ENCODE assay signal across 10 cellular contexts in the genomic region with DNA sequence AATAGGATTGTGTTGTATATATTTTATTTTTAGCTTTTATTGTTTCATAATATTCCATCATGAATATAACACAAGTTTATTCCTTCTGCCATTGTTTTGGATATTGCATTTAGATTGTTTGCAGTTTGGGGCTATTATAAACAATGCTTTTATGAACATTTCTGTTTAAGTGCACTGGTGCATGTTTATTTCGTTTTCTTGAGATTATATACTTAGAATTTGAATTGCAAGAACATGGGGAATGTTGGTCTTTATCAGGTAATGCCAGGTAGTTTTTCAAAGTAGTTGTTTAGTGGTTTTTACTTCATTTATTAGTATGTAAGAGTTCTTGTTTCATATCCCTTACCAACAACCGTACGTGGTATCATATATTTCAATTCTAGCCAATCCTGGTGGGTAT. TPM values are rescaled to one million over a fixed set of nuclear protein-coding genes. Genes with fewer than 3 reads are reported as not detected.
A peak's percentile ranks its signal among the peaks of the same experiment; 100 is the strongest.
DNase-seq lines count a peak whose midpoint lies in the region; ATAC-seq and TF ChIP-seq lines count a peak whose summit lies in the region.
"Had no signal": no experiment of that assay in that cellular context is flagged by ENCODE, and none has a peak within 500 bp of the region (broad histone marks: within the 10 kb centered on the region; RNA-seq: fewer than 3 reads in every experiment).

No MANE protein-coding gene starts in this region.

- DNase-seq in CD4-positive, alpha-beta memory T cell, result no peak
- DNase-seq in nephron progenitor cell (no peak), NCI-H2107 treated with DMSO at 0.1 percent for 48 hours (lab: John Stamatoyannopoulos, UW; ENCODE audit: unreplicated experiment) (no peak)
- no peak for DNase-seq in stimulated activated CD4-positive, alpha-beta T cell treated with anti-CD3 and anti-CD28 coated beads, Interleukin-4, amount 100 ng/mL, for 4 hours
- DNase-seq: left lung, NCI-H1417 treated with DMSO at 0.1 percent for 48 hours had no signal

- H3K27me3 Mint-ChIP-seq in CD4-positive, alpha-beta memory T cell, result no peaks in the 10 kb centered on the region
- H3K27me3 Mint-ChIP-seq in brain (peaks cover 2% of the 10 kb centered on the region), nephron progenitor cell (ENCODE audit: low read depth, poor library complexity) (no peaks in the 10 kb centered on the region)

- H3K9me3 ChIP-seq in CD4-positive, alpha-beta memory T cell (ENCODE audit: control insufficient read depth in 1 of 2, low read length in 2 of 2), result no peaks in the 10 kb centered on the region
- no peaks in the 10 kb centered on the region for H3K9me3 ChIP-seq in HUES48 (ENCODE audit: control insufficient read depth, insufficient read depth, low read length)
- H3K9me3 ChIP-seq: left lung had no signal

- H3K9ac ChIP-seq in HUES48 (ENCODE audit: low read depth, low read length), result no peak overlapping the region

- ATAC-seq in GM21390 (IDR thresholded peaks at IDR 0.05; ENCODE audit: unreplicated experiment), result no peak
- ATAC-seq in GM21717 (IDR thresholded peaks at IDR 0.05; ENCODE audit: unreplicated experiment), result no peak
- ATAC-seq: left lung had no signal

- peak overlapping the region in 7 of 8 donors; percentile 66 to 79 (median 76) for H3K4me3 Mint-ChIP-seq in CD4-positive, alpha-beta memory T cell
- H3K4me3 Mint-ChIP-seq in brain (peak overlapping the region; percentile 76 to 96 (median 90)), nephron progenitor cell (peak overlapping the region; percentile 97)

- POLR2A ChIA-PET in CD4-positive, alpha-beta memory T cell (lab: Charles Lee; ENCODE audit: partially characterized antibody), result no interaction called here

- H3K4me1 ChIP-seq in CD4-positive, alpha-beta memory T cell (ENCODE audit: insufficient read depth, low read length), result peaks cover 87% of the 10 kb centered on the region
- H3K4me1 ChIP-seq in HUES48 (ENCODE audit: control insufficient read depth, insufficient read depth, low read length), result peaks cover 35% of the 10 kb centered on the region

- H3K36me3 ChIP-seq in CD4-positive, alpha-beta memory T cell (ENCODE audit: insufficient read depth, low read length), result no peaks in the 10 kb centered on the region
- H3K36me3 ChIP-seq in HUES48 (ENCODE audit: control insufficient read depth, insufficient read depth, low read length), result peaks cover 35% of the 10 kb centered on the region
- H3K36me3 ChIP-seq: left lung had no signal

- no peak for TF ChIP-seq CTCF in brain (conservative IDR thresholded peaks at IDR 0.05)
- no peak for TF ChIP-seq CTCF in nephron progenitor cell (IDR thresholded peaks at IDR 0.05)

- intact Hi-C loops in CD4-positive, alpha-beta memory T cell (cut with micrococcal nuclease), result loop anchor here (10.0 kb wide), 1 partner anchor 248 kb away; the partner anchor contains the start of gene UBA2

- peaks cover 43 to 88% (median 66%) of the 10 kb centered on the region in 4 donors for H3K4me1 Mint-ChIP-seq in CD4-positive, alpha-beta memory T cell
- H3K4me1 Mint-ChIP-seq in brain (peaks cover 84% of the 10 kb centered on the region), nephron progenitor cell (peaks cover 78% of the 10 kb centered on the region)

- peak overlapping the region in 6 of 7 donors; percentile 1 to 95 (median 76) for H3K27ac Mint-ChIP-seq in CD4-positive, alpha-beta memory T cell
- H3K27ac Mint-ChIP-seq in brain, result peak overlapping the region in 3 of 5 experiments; percentile 33 to 70 (median 36)
- no peak overlapping the region for H3K27ac Mint-ChIP-seq in nephron progenitor cell

- no peaks in the 10 kb centered on the region for H3K9me3 Mint-ChIP-seq in CD4-positive, alpha-beta memory T cell
- no peaks in the 10 kb centered on the region for H3K9me3 Mint-ChIP-seq in brain
- H3K9me3 Mint-ChIP-seq in nephron progenitor cell, result no peaks in the 10 kb centered on the region

- H3K4me3 ChIP-seq in CD4-positive, alpha-beta memory T cell (ENCODE audit: low read length in 2 of 2), result no peak overlapping the region
- peak overlapping the region; percentile 21; the same call in 1 of the 2 replicates for H3K4me3 ChIP-seq in HUES48 (ENCODE audit: low read depth, low read length)
- H3K4me3 ChIP-seq: left lung had no signal

- peaks cover 27 to 44% of the 10 kb centered on the region in 2 donors for H3K36me3 Mint-ChIP-seq in CD4-positive, alpha-beta memory T cell
- peaks cover 51% of the 10 kb centered on the region for H3K36me3 Mint-ChIP-seq in brain
- peaks cover 35% of the 10 kb centered on the region for H3K36me3 Mint-ChIP-seq in nephron progenitor cell (ENCODE audit: low read depth)

- CTCF ChIA-PET in CD4-positive, alpha-beta memory T cell (lab: Charles Lee; ENCODE audit: partially characterized antibody), result interaction anchor here (1.2 kb wide), 1 partner anchor 161 kb away, joined by 3 read pairs; no protein-coding TSS in a partner anchor

- no peak overlapping the region for H3K27ac ChIP-seq in CD4-positive, alpha-beta memory T cell (ENCODE audit: low read depth, low read length)
- H3K27ac ChIP-seq in HUES48 (ENCODE audit: low read depth, low read length), result no peak overlapping the region
- H3K27ac ChIP-seq: left lung had no signal

- H3K27me3 ChIP-seq in CD4-positive, alpha-beta memory T cell (ENCODE audit: insufficient read depth, low read length), result no peaks in the 10 kb centered on the region
- no peaks in the 10 kb centered on the region for H3K27me3 ChIP-seq in HUES48 (ENCODE audit: control insufficient read depth, insufficient read depth, low read length)
- H3K27me3 ChIP-seq: left lung had no signal

RNA-seq across cellular contexts. Expression of gene LSM14A, which starts 4.3 kb away (rescaled TPM):
- 100 to 1,000 TPM; 158 to 168 TPM for total RNA-seq in CD4-positive, alpha-beta memory T cell
- 100 to 1,000 TPM; 172 to 176 TPM for polyA plus RNA-seq in CD4-positive, alpha-beta memory T cell
- polyA plus RNA-seq in brain (ENCODE audit: insufficient read depth, low read depth, low replicate concordance), result 61.3 TPM
